1 cellular context compared by ENCODE assay signal in genomic region chr15:57026016-57026602, GRCh38.
A peak's percentile ranks its signal among the peaks of the same experiment; 100 is the strongest.
TF ChIP-seq lines count a peak whose summit lies in the region.

No MANE protein-coding gene starts in this region.

TF ChIP-seq in HepG2, 621 proteins besides CTCF, POLR2A, EP300 and RAD21:
- TF ChIP-seq ZBTB39 (CRISPR knock-in tag; IDR thresholded peaks at IDR 0.05) (no peak), ZNF7 (CRISPR knock-in tag; IDR thresholded peaks at IDR 0.05) (peak; percentile 36; the same call in 1 of the 2 replicates)
